ENCODE assay signal across 7 cellular contexts in the genomic region with DNA sequence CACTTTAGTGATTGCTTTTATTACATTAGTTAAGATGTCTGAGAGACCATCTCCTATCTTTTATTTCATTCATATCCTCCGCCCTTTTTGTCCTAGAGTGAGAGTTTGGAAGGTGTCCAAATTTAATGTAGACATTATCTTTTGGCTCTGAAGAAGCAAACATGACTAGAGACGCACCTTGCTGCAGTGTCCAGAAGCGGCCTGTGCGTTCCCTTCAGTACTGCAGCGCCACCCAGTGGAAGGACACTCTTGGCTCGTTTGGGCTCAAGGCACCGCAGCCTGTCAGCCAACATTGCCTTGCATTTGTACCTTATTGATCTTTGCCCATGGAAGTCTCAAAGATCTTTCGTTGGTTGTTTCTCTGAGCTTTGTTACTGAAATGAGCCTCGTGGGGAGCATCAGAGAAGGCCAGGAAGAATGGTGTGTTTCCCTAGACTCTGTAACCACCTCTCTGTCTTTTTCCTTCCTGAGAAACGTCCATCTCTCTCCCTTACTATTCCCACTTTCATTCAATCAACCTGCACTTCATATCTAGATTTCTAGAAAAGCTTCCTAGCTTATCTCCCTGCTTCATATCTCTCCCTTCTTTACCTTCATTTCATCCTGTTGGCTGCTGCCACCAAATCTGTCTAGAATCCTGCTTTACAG. TPM values are rescaled to one million over a fixed set of nuclear protein-coding genes. Genes with fewer than 3 reads are reported as not detected.
A peak's percentile ranks its signal among the peaks of the same experiment; 100 is the strongest.
DNase-seq lines count a peak whose midpoint lies in the region; ATAC-seq and TF ChIP-seq lines count a peak whose summit lies in the region.

No MANE protein-coding gene starts in this region.

- H3K9me3 Mint-ChIP-seq in stimulated activated effector memory CD8-positive, alpha-beta T cell treated with anti-CD3 and anti-CD28 coated beads, Interleukin-12 subunit alpha, Interleukin-12 subunit beta, amount 100 ng/mL, for 72 hours: no peaks in the 10 kb centered on the region

- no peak overlapping the region for H3K4me3 ChIP-seq in mucosa of descending colon

- peaks cover 42% of the 10 kb centered on the region for H3K4me1 Mint-ChIP-seq in stimulated activated effector memory CD8-positive, alpha-beta T cell treated with anti-CD3 and anti-CD28 coated beads, Interleukin-12 subunit alpha, Interleukin-12 subunit beta, amount 100 ng/mL, for 72 hours

- TF ChIP-seq CTCF in GM12874 (IDR thresholded peaks at IDR 0.05; ENCODE audit: insufficient read depth, low read depth, low read length) (peak; percentile 67), mucosa of descending colon (IDR thresholded peaks at IDR 0.05) (peak; percentile 59)

- peak; percentile 46 for DNase-seq in NCI-H2196 treated with DMSO at 0.1 percent for 48 hours (lab: John Stamatoyannopoulos, UW; ENCODE audit: unreplicated experiment)
- peak; percentile 82 for DNase-seq in activated CD8-positive, alpha-beta memory T cell treated with anti-CD3 and anti-CD28 coated beads for 24 hours
- DNase-seq in effector CD8-positive, alpha-beta T cell (lab: John Stamatoyannopoulos, UW): peak; percentile 50
- DNase-seq in mucosa of descending colon: peak; percentile 83 to 96 (median 92)
- DNase-seq in stimulated activated effector memory CD8-positive, alpha-beta T cell treated with anti-CD3 and anti-CD28 coated beads, Interleukin-12 subunit alpha, Interleukin-12 subunit beta, amount 100 ng/mL, for 72 hours (ENCODE audit: low spot score in 2 of 2): peak; percentile 53 to 87

- H3K36me3 Mint-ChIP-seq in stimulated activated effector memory CD8-positive, alpha-beta T cell treated with anti-CD3 and anti-CD28 coated beads, Interleukin-12 subunit alpha, Interleukin-12 subunit beta, amount 100 ng/mL, for 72 hours: peaks cover 86% of the 10 kb centered on the region

- no peak overlapping the region for H3K4me3 Mint-ChIP-seq in stimulated activated effector memory CD8-positive, alpha-beta T cell treated with anti-CD3 and anti-CD28 coated beads, Interleukin-12 subunit alpha, Interleukin-12 subunit beta, amount 100 ng/mL, for 72 hours

- no peaks in the 10 kb centered on the region for H3K36me3 ChIP-seq in mucosa of descending colon (ENCODE audit: low read depth)

- no peaks in the 10 kb centered on the region for H3K9me3 ChIP-seq in mucosa of descending colon

- H3K4me1 ChIP-seq in mucosa of descending colon (ENCODE audit: low read depth): peaks cover 2% of the 10 kb centered on the region

- intact Hi-C loops in mucosa of descending colon (cut with DNase I, micrococcal nuclease): loop anchor here in 1 of 2 donors (2.0 kb wide), 1 partner anchor 65 kb away; no protein-coding TSS in a partner anchor

- peak overlapping the region; percentile 0 for H3K27ac Mint-ChIP-seq in stimulated activated effector memory CD8-positive, alpha-beta T cell treated with anti-CD3 and anti-CD28 coated beads, Interleukin-12 subunit alpha, Interleukin-12 subunit beta, amount 100 ng/mL, for 72 hours

- ATAC-seq in mucosa of descending colon (peak; percentile 95), GM21381 (IDR thresholded peaks at IDR 0.05; ENCODE audit: unreplicated experiment) (no peak)
- ATAC-seq in stimulated activated effector memory CD8-positive, alpha-beta T cell treated with anti-CD3 and anti-CD28 coated beads, Interleukin-12 subunit alpha, Interleukin-12 subunit beta, amount 100 ng/mL, for 72 hours: peak; percentile 76

RNA-seq across cellular contexts. Expression of a gene that starts 10.4 kb away (rescaled TPM):
- total RNA-seq in mucosa of descending colon: not detected

RNA-seq across cellular contexts. Expression of a gene that starts 17.4 kb away (rescaled TPM):
- 10 to 100 TPM; 26.1 to 39.5 (median 33.4) TPM for total RNA-seq in mucosa of descending colon

RNA-seq across cellular contexts. Expression of a gene that starts 20.8 kb away (rescaled TPM):
- total RNA-seq in mucosa of descending colon: 10 to 100 TPM; 16.2 to 49.4 (median 46.6) TPM

RNA-seq across cellular contexts. Expression of a gene that starts 42.3 kb away (rescaled TPM):
- total RNA-seq in mucosa of descending colon: 100 to 1,000 TPM; 193 to 363 (median 355) TPM

RNA-seq across cellular contexts. Expression of a gene that starts 57.0 kb away (rescaled TPM):
- total RNA-seq in mucosa of descending colon: 1 to 10 TPM in 2 of 3 donors, under 1 TPM in 1; 0.43 to 6.2 (median 1.6) TPM
